11 cellular contexts compared by ENCODE assay signal in the genomic region with DNA sequence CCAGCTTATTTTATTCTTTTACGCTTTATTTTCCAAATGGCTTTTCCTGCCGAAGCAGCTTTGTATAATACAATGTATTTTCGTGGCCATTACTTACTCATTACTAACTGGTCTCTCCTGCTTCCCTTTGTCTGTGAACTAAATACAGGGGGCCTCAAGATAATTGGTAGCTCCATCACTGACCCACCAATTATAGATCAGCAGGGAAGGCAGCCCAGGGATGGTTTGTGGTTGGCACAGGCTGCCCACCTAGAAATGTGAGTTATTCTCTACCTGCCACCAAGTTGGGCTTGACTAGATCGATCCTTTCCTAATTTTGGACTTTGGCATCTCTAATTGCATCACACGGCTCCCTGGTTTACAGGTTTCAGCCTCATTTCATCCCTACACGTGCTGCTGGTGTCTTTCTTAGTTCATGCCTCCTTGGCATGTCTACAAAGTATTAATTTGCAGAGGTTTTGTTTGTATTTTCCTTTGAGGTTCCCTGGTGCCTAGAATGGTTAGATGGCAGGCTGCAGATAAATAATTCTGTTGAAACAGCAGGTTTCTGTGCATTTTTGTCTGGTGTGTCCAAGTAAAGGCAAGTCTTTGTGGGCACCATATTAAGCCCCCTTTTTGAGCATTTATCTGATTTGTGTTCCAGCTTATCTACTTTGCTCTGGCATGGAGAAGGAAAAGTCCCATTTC. TPM values are rescaled to one million over a fixed set of nuclear protein-coding genes. Genes with fewer than 3 reads are reported as not detected.
A peak's percentile ranks its signal among the peaks of the same experiment; 100 is the strongest.
DNase-seq lines count a peak whose midpoint lies in the region; ATAC-seq lines count a peak whose summit lies in the region.
"Had no signal": no experiment of that assay in that cellular context is flagged by ENCODE, and none has a peak within 500 bp of the region (broad histone marks: within the 10 kb centered on the region; RNA-seq: fewer than 3 reads in every experiment).

No MANE protein-coding gene starts in this region.

- no peak overlapping the region for H4K91ac ChIP-seq in mesenchymal stem cell (ENCODE audit: low read length)

- peak overlapping the region; percentile 8 for H2AK5ac ChIP-seq in mesenchymal stem cell (ENCODE audit: low read length, severe bottlenecking)

- ATAC-seq in HG03139 (IDR thresholded peaks at IDR 0.05; ENCODE audit: unreplicated experiment), result no peak

- H2BK120ac ChIP-seq in mesenchymal stem cell (ENCODE audit: low read depth, low read length), result no peak overlapping the region

- in situ Hi-C loops in ACHN (cut with HindIII; ENCODE audit: low pct_ligation_motif_present, low pct_unique_long_range_greater_than_20kb, low sequenced_read_pairs), result no loop called here

- H3K36me3 Mint-ChIP-seq in activated naive CD8-positive, alpha-beta T cell treated with anti-CD3 and anti-CD28 coated beads for 36 hours, result no peaks in the 10 kb centered on the region

- no peaks in the 10 kb centered on the region for H3K9me3 Mint-ChIP-seq in activated naive CD8-positive, alpha-beta T cell treated with anti-CD3 and anti-CD28 coated beads for 36 hours

- no peak overlapping the region for H3K14ac ChIP-seq in mesenchymal stem cell (ENCODE audit: low read length in 2 of 2)

- no peak overlapping the region for H2BK12ac ChIP-seq in mesenchymal stem cell (ENCODE audit: low read length in 2 of 2)

- no peak overlapping the region for H2AFZ ChIP-seq in ACC112 (ENCODE audit: low read length, unreplicated experiment)
- no peak overlapping the region for H2AFZ ChIP-seq in mesenchymal stem cell (ENCODE audit: low read depth, low read length)

- H2BK5ac ChIP-seq in mesenchymal stem cell (ENCODE audit: low read depth, low read length, poor library complexity, severe bottlenecking), result no peak overlapping the region

- H3K27ac Mint-ChIP-seq in activated naive CD8-positive, alpha-beta T cell treated with anti-CD3 and anti-CD28 coated beads for 36 hours, result peak overlapping the region; percentile 91

- H3K4me1 ChIP-seq in ACC112 (ENCODE audit: control insufficient read depth, insufficient read depth, low read length, unreplicated experiment) (peaks cover 35% of the 10 kb centered on the region), mesenchymal stem cell (ENCODE audit: control insufficient read depth, insufficient read depth, low read depth, low read length) (peaks cover 33% of the 10 kb centered on the region)

- 91% methylated on average over 6 of the region's 6 CpGs for WGBS in mesenchymal stem cell

- H3K79me1 ChIP-seq in mesenchymal stem cell (replicated peaks; ENCODE audit: low read length, poor library complexity, severe bottlenecking), result peaks cover 13% of the 10 kb centered on the region

- no peaks in the 10 kb centered on the region for H3K9me3 ChIP-seq in mesenchymal stem cell (ENCODE audit: control insufficient read depth, low read length)
- H3K9me3 ChIP-seq: mucosa of descending colon, thyroid gland had no signal

- H3K36me3 ChIP-seq in ACC112 (ENCODE audit: insufficient read depth, low read length) (no peaks in the 10 kb centered on the region), mesenchymal stem cell (ENCODE audit: control insufficient read depth in 1 of 2, insufficient read depth in 2 of 2, low read depth in 1 of 2, low read length in 2 of 2) (peaks cover 0 to 3% of the 10 kb centered on the region in 2 experiments)
- H3K36me3 ChIP-seq: cardiac muscle cell, thyroid gland had no signal

- H3K27ac ChIP-seq in ACC112 (ENCODE audit: low read depth, low read length) (peak overlapping the region; percentile 84), mesenchymal stem cell (ENCODE audit: low read length, poor library complexity, severe bottlenecking) (peak overlapping the region; percentile 76)
- H3K27ac ChIP-seq: cardiac muscle cell, thyroid gland had no signal

- no peak overlapping the region for H3K4ac ChIP-seq in mesenchymal stem cell (ENCODE audit: low read depth in 1 of 2, low read length in 2 of 2)

- peak; percentile 22 for DNase-seq in Jurkat, Clone E6-1 (ENCODE audit: low read depth, low spot score)
- no peak for DNase-seq in activated naive CD8-positive, alpha-beta T cell treated with anti-CD3 and anti-CD28 coated beads for 36 hours
- no peak for DNase-seq in mesenchymal stem cell
- DNase-seq in NCI-H2107 treated with DMSO at 0.1 percent for 48 hours (lab: John Stamatoyannopoulos, UW; ENCODE audit: unreplicated experiment), result no peak
- no peak for DNase-seq in ACHN
- no peak for DNase-seq in NCI-H82 (lab: John Stamatoyannopoulos, UW)
- DNase-seq: thyroid gland had no signal

- H3K79me2 ChIP-seq in ACC112 (ENCODE audit: control insufficient read depth, insufficient read depth, low read length, unreplicated experiment), result peaks cover 50% of the 10 kb centered on the region

- H2BK15ac ChIP-seq in mesenchymal stem cell (ENCODE audit: low read depth, poor library complexity, severe bottlenecking), result no peak overlapping the region

- peaks cover 63% of the 10 kb centered on the region for H3K4me1 Mint-ChIP-seq in activated naive CD8-positive, alpha-beta T cell treated with anti-CD3 and anti-CD28 coated beads for 36 hours

- no peak overlapping the region for H3K9ac ChIP-seq in mesenchymal stem cell (ENCODE audit: low read length)

- no peak overlapping the region for H3K4me2 ChIP-seq in mesenchymal stem cell (ENCODE audit: low read length, poor library complexity, severe bottlenecking)

- H3K18ac ChIP-seq in mesenchymal stem cell (ENCODE audit: low read depth in 1 of 2, low read length in 2 of 2), result peak overlapping the region in 1 of 2 experiments; percentile 2

- H3K27me3 Mint-ChIP-seq in activated naive CD8-positive, alpha-beta T cell treated with anti-CD3 and anti-CD28 coated beads for 36 hours, result no peaks in the 10 kb centered on the region

- peak overlapping the region; percentile 62 for H3K4me3 ChIP-seq in ACC112 (ENCODE audit: low read depth, low read length)
- H3K4me3 ChIP-seq in Jurkat, Clone E6-1 (ENCODE audit: low read length), result peak overlapping the region; percentile 44
- peak overlapping the region in 1 of 2 experiments; percentile 63 for H3K4me3 ChIP-seq in mesenchymal stem cell (ENCODE audit: insufficient read depth in 1 of 2, low read depth in 1 of 2, low read length in 2 of 2)
- H3K4me3 ChIP-seq: cardiac muscle cell, mucosa of descending colon, thyroid gland had no signal

- no peak overlapping the region for H3K23ac ChIP-seq in mesenchymal stem cell (ENCODE audit: low read length in 2 of 2)

- no peak overlapping the region for H4K8ac ChIP-seq in mesenchymal stem cell (ENCODE audit: low read length)

- peak overlapping the region; percentile 40 for H3K4me3 Mint-ChIP-seq in activated naive CD8-positive, alpha-beta T cell treated with anti-CD3 and anti-CD28 coated beads for 36 hours

- H3K27me3 ChIP-seq in ACC112 (ENCODE audit: insufficient read depth, low read length), result no peaks in the 10 kb centered on the region
- H3K27me3 ChIP-seq in mesenchymal stem cell (ENCODE audit: control insufficient read depth in 1 of 2, insufficient read depth in 1 of 2, low read length in 2 of 2), result no peaks in the 10 kb centered on the region
- H3K27me3 ChIP-seq: cardiac muscle cell, thyroid gland had no signal

RNA-seq across cellular contexts. Expression of a gene that starts 35.2 kb away (rescaled TPM):
- 22.4 TPM for polyA plus RNA-seq in Jurkat, Clone E6-1 (2012; ENCODE audit: insufficient read depth, insufficient read length)
- 10 to 100 TPM; 19.1 to 19.6 TPM for total RNA-seq in activated naive CD8-positive, alpha-beta T cell treated with anti-CD3 and anti-CD28 coated beads for 36 hours
- 17.5 TPM for polyA plus RNA-seq in mesenchymal stem cell (2013, experiment 1 of 2)
- polyA plus RNA-seq in mesenchymal stem cell (2013, experiment 2 of 2), result 16.8 TPM

RNA-seq across cellular contexts. Expression of a gene that starts 37.6 kb away (rescaled TPM):
- polyA plus RNA-seq in Jurkat, Clone E6-1 (2012; ENCODE audit: insufficient read depth, insufficient read length), result 50.4 TPM
- 100 to 1,000 TPM; 102 to 103 TPM for total RNA-seq in activated naive CD8-positive, alpha-beta T cell treated with anti-CD3 and anti-CD28 coated beads for 36 hours
- 28.1 TPM for polyA plus RNA-seq in mesenchymal stem cell (2013, experiment 1 of 2)
- 26.5 TPM for polyA plus RNA-seq in mesenchymal stem cell (2013, experiment 2 of 2)
